12 cellular contexts compared by ENCODE assay signal in genomic region chr6:11918739-11919605, GRCh38.
DNase-seq lines count a peak whose midpoint lies in the region; ATAC-seq, FAIRE-seq and TF ChIP-seq lines count a peak whose summit lies in the region.
"Had no signal": no experiment of that assay in that cellular context is flagged by ENCODE, and none has a peak within 500 bp of the region (broad histone marks: within the 10 kb centered on the region; RNA-seq: fewer than 3 reads in every experiment).

No MANE protein-coding gene starts in this region.

- H3K9me3 Mint-ChIP-seq in activated naive CD8-positive, alpha-beta T cell treated with anti-CD3 and anti-CD28 coated beads, Interleukin-2, amount 50 U/mL, for 24 hours = no peaks in the 10 kb centered on the region

- no peak for TF ChIP-seq CTCF in gastroesophageal sphincter (IDR thresholded peaks at IDR 0.05)

- DNase-seq in ELR (ENCODE audit: low read depth) = peak; percentile 61
- peak; percentile 37 for DNase-seq in RPMI7951 (ENCODE audit: low read depth)
- peak; percentile 83 for DNase-seq in renal cortical epithelial cell (ENCODE audit: low read depth)
- DNase-seq in activated naive CD8-positive, alpha-beta T cell treated with anti-CD3 and anti-CD28 coated beads, Interleukin-2, amount 50 U/mL, for 24 hours = no peak
- no peak for DNase-seq in GM12891 (ENCODE audit: insufficient read length, low spot score)
- no peak for DNase-seq in NCI-H2081 treated with DMSO at 0.1 percent for 48 hours (lab: John Stamatoyannopoulos, UW)
- DNase-seq: KBM-7; stimulated activated naive CD4-positive, alpha-beta T cell had no signal

- H3K27me3 Mint-ChIP-seq in activated naive CD8-positive, alpha-beta T cell treated with anti-CD3 and anti-CD28 coated beads, Interleukin-2, amount 50 U/mL, for 24 hours = no peaks in the 10 kb centered on the region

- no peak overlapping the region for H3K4me3 ChIP-seq in gastroesophageal sphincter

- H3K27ac ChIP-seq in gastroesophageal sphincter = peak overlapping the region in 3 of 4 donors; percentile 48 to 63 (median 53)
- H3K27ac ChIP-seq: VCaP had no signal

- WGBS in gastroesophageal sphincter (ENCODE audit: low coverage in 1 of 2), 2 donors = 47 to 65% methylated on average over 5 to 9 of the region's 9 CpGs

- no peak for TF ChIP-seq EP300 in gastroesophageal sphincter (IDR thresholded peaks at IDR 0.05)

- no peaks in the 10 kb centered on the region for H3K4me1 Mint-ChIP-seq in activated naive CD8-positive, alpha-beta T cell treated with anti-CD3 and anti-CD28 coated beads, Interleukin-2, amount 50 U/mL, for 24 hours

- H3K4me1 ChIP-seq in gastroesophageal sphincter = peaks cover 0 to 30% (median 3%) of the 10 kb centered on the region in 3 donors

- no peaks in the 10 kb centered on the region for H3K9me3 ChIP-seq in gastroesophageal sphincter

- no peaks in the 10 kb centered on the region for H3K36me3 Mint-ChIP-seq in activated naive CD8-positive, alpha-beta T cell treated with anti-CD3 and anti-CD28 coated beads, Interleukin-2, amount 50 U/mL, for 24 hours (ENCODE audit: low read depth)

- TF ChIP-seq POLR2A in gastroesophageal sphincter (IDR thresholded peaks at IDR 0.05) (no peak), GM12891 (IDR thresholded peaks at IDR 0.05; ENCODE audit: low read depth, low read length) (no peak)

- FAIRE-seq in GM12891 (lab: Jason Lieb, UNC) = no peak
- FAIRE-seq: endothelial cell of umbilical vein had no signal

- H3K27ac Mint-ChIP-seq in activated naive CD8-positive, alpha-beta T cell treated with anti-CD3 and anti-CD28 coated beads, Interleukin-2, amount 50 U/mL, for 24 hours = no peak overlapping the region

- ATAC-seq in gastroesophageal sphincter (no peak), HG03039 (IDR thresholded peaks at IDR 0.05; ENCODE audit: unreplicated experiment) (no peak)
- no peak for ATAC-seq in activated naive CD8-positive, alpha-beta T cell treated with anti-CD3 and anti-CD28 coated beads, Interleukin-2, amount 50 U/mL, for 24 hours

- no peaks in the 10 kb centered on the region for H3K27me3 ChIP-seq in gastroesophageal sphincter

- no peak overlapping the region for H3K4me3 Mint-ChIP-seq in activated naive CD8-positive, alpha-beta T cell treated with anti-CD3 and anti-CD28 coated beads, Interleukin-2, amount 50 U/mL, for 24 hours

- H3K36me3 ChIP-seq in gastroesophageal sphincter = no peaks in the 10 kb centered on the region

TF ChIP-seq in GM12891, 5 proteins besides CTCF, POLR2A, EP300 and RAD21:
- TF ChIP-seq TAF1 (IDR thresholded peaks at IDR 0.05; ENCODE audit: low read depth, low read length) (no peak), SPI1 (IDR thresholded peaks at IDR 0.05; ENCODE audit: low read depth, low read length) (no peak), POLR2AphosphoS5 (IDR thresholded peaks at IDR 0.05; ENCODE audit: low read depth, low read length) (no peak), POU2F2 (IDR thresholded peaks at IDR 0.05; ENCODE audit: low read depth, low read length) (no peak), PAX5 (IDR thresholded peaks at IDR 0.05; ENCODE audit: insufficient read depth, low read length, severe bottlenecking) (no peak)

Comparison
In these comparisons a context has a peak if more than half of its experiments do, and no peak if none do; other contexts are left out.
1. DNase-seq: peak in ELR (single experiment), RPMI7951 (single experiment) and renal cortical epithelial cell (single experiment); none in activated naive CD8-positive, alpha-beta T cell treated with anti-CD3 and anti-CD28 coated beads, Interleukin-2, amount 50 U/mL, for 24 hours (single experiment), GM12891 (single experiment) and NCI-H2081 treated with DMSO at 0.1 percent for 48 hours (single experiment).